In the genomic region with DNA sequence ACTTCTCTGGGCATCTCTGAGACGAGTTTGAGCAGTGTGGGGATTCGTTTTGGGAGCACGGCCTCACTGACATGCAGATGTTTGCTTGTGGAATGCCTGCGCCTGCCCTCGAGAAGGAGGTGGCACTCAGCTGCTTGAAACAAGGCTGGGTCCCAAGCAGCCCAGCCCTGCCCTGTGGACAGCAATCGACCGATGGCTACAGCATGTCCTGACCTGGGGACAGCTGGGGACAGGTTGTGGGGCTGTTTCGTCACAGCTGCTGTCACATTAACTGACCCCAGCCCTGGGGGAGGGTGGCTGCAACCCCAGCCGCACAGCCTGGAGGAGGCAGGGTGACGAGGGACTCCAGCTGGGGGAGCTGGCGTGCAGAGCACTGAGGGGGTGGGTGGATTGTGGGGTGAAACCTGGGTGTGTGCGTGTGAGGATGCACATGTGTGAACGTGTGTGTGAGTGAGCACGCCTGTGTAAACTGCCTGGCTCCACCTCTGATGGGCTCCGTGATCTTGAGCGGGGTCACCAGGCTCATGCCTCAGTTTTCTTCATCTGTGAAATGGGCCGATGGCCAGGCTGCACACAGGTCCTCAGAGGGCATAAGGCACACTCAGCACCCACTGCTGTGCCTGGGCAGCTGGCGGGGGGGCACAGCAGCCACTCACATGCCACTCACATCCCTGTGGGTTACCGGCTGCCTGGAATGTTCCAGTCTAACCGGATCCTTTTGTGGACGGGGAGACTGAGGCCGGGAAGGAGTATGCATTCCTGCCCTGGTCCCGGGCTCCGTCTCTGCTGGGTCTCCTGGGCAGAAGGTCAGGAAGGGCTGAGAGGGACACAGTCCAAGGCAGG, we compare ENCODE assay signal across 16 cellular contexts. TPM values are rescaled to one million over a fixed set of nuclear protein-coding genes. Genes with fewer than 3 reads are reported as not detected.
DNase-seq lines count a peak whose midpoint lies in the region; ATAC-seq and TF ChIP-seq lines count a peak whose summit lies in the region.
"Had no signal": no experiment of that assay in that cellular context is flagged by ENCODE, and none has a peak within 500 bp of the region (broad histone marks: within the 10 kb centered on the region; RNA-seq: fewer than 3 reads in every experiment).

No MANE protein-coding gene starts in this region.

- H3K27me3 Mint-ChIP-seq in stimulated activated naive B cell treated with anti-CD40 and anti-IgM and Interleukin-4, amounts not matched to agents 10 μg/mL and 1 μg/mL and 100 μg/mL, for 72 hours: peaks cover 0 to 3% of the 10 kb centered on the region in 2 donors
- H3K27me3 Mint-ChIP-seq in activated T-cell treated with anti-CD3 and anti-CD28 coated beads, Interleukin-2, amount 50 U/mL, for 24 hours: no peaks in the 10 kb centered on the region

- H3K9ac ChIP-seq in NT2/D1 (ENCODE audit: insufficient read length, low read depth): peak overlapping the region; percentile 39
- H3K9ac ChIP-seq in liver (ENCODE audit: low read depth in 1 of 2, low read length in 2 of 2): no peak overlapping the region
- H3K9ac ChIP-seq in subcutaneous abdominal adipose tissue (ENCODE audit: low read length in 5 of 5): no peak overlapping the region

- ATAC-seq in stimulated activated naive B cell treated with anti-CD40 and anti-IgM and Interleukin-4, amounts not matched to agents 10 μg/mL and 1 μg/mL and 100 μg/mL, for 72 hours (replicated peaks): no peak

- H3K36me3 Mint-ChIP-seq in stimulated activated naive B cell treated with anti-CD40 and anti-IgM and Interleukin-4, amounts not matched to agents 10 μg/mL and 1 μg/mL and 100 μg/mL, for 72 hours: no peaks in the 10 kb centered on the region
- H3K36me3 Mint-ChIP-seq in activated T-cell treated with anti-CD3 and anti-CD28 coated beads, Interleukin-2, amount 50 U/mL, for 24 hours (ENCODE audit: low read depth): no peaks in the 10 kb centered on the region

- H3K4me1 ChIP-seq in NT2/D1 (ENCODE audit: insufficient read depth, insufficient read length): peaks cover 43% of the 10 kb centered on the region
- H3K4me1 ChIP-seq in liver (ENCODE audit: control insufficient read depth in 4 of 4, insufficient read depth in 4 of 4, low read length in 3 of 4): peaks cover 26 to 74% (median 62%) of the 10 kb centered on the region in 4 donors
- H3K4me1 ChIP-seq in subcutaneous abdominal adipose tissue (ENCODE audit: control insufficient read depth in 5 of 5, insufficient read depth in 5 of 5, low read length in 5 of 5): peaks cover 6 to 48% (median 28%) of the 10 kb centered on the region in 5 donors
- H3K4me1 ChIP-seq: BE2C had no signal

- peak; percentile 33 to 68 for TF ChIP-seq RAD21 in liver (IDR thresholded peaks at IDR 0.05)

- no peak overlapping the region for H3K4me3 Mint-ChIP-seq in stimulated activated naive B cell treated with anti-CD40 and anti-IgM and Interleukin-4, amounts not matched to agents 10 μg/mL and 1 μg/mL and 100 μg/mL, for 72 hours
- no peak overlapping the region for H3K4me3 Mint-ChIP-seq in activated T-cell treated with anti-CD3 and anti-CD28 coated beads, Interleukin-2, amount 50 U/mL, for 24 hours
- H3K4me3 Mint-ChIP-seq: H9; T-helper 1 cell treated with Interleukin-12 subunit alpha and Interleukin-12 subunit beta and Interleukin-4 antibody, amounts not matched to agents 30 μg/mL and 1 μg/mL, for 36 hours had no signal

- no peaks in the 10 kb centered on the region for H3K4me1 Mint-ChIP-seq in stimulated activated naive B cell treated with anti-CD40 and anti-IgM and Interleukin-4, amounts not matched to agents 10 μg/mL and 1 μg/mL and 100 μg/mL, for 72 hours
- H3K4me1 Mint-ChIP-seq in activated T-cell treated with anti-CD3 and anti-CD28 coated beads, Interleukin-2, amount 50 U/mL, for 24 hours (ENCODE audit: low read depth): no peaks in the 10 kb centered on the region

- H3K27ac ChIP-seq in liver (ENCODE audit: low read depth in 1 of 2, low read length in 2 of 2): peak overlapping the region; percentile 64 to 77
- no peak overlapping the region for H3K27ac ChIP-seq in subcutaneous abdominal adipose tissue (ENCODE audit: low read depth, low read length)
- H3K27ac ChIP-seq: thyroid gland had no signal

- DNase-seq in NT2/D1 (ENCODE audit: low read depth, low spot score): no peak
- peak; percentile 50 for DNase-seq in epithelial cell of esophagus (ENCODE audit: low read depth)
- no peak for DNase-seq in stimulated activated naive B cell treated with anti-CD40 and anti-IgM and Interleukin-4, amounts not matched to agents 10 μg/mL and 1 μg/mL and 100 μg/mL, for 72 hours
- DNase-seq in activated T-cell treated with anti-CD3 and anti-CD28 coated beads, Interleukin-2, amount 50 U/mL, for 24 hours: no peak
- DNase-seq in HPDE6-E6E7 (ENCODE audit: extremely low spot score): no peak
- no peak for DNase-seq in stimulated activated CD4-positive, alpha-beta T cell treated with anti-CD3 and anti-CD28 coated beads, Interleukin-12 subunit alpha, Interleukin-12 subunit beta, amount 100 ng/mL, for 4 hours
- DNase-seq: activated CD4-positive, alpha-beta T cell treated with anti-CD3 and anti-CD28 coated beads for 1 hour; amniotic stem cell; BE2C; H9; mesendoderm; NCI-H187 treated with DMSO at 0.1 percent for 48 hours; thyroid gland had no signal

- H3K36me3 ChIP-seq in NT2/D1 (ENCODE audit: insufficient read depth, insufficient read length, low read length) (peaks cover 90% of the 10 kb centered on the region), liver (ENCODE audit: control insufficient read depth in 4 of 4, insufficient read depth in 3 of 4, low read depth in 1 of 4, low read length in 3 of 4) (no peaks in the 10 kb centered on the region), subcutaneous abdominal adipose tissue (ENCODE audit: control insufficient read depth in 5 of 5, insufficient read depth in 5 of 5, low read length in 5 of 5) (peaks cover 0 to 4% (median 0%) of the 10 kb centered on the region in 5 donors)
- H3K36me3 ChIP-seq: BE2C, thyroid gland had no signal

- no peak overlapping the region for H3K27ac Mint-ChIP-seq in stimulated activated naive B cell treated with anti-CD40 and anti-IgM and Interleukin-4, amounts not matched to agents 10 μg/mL and 1 μg/mL and 100 μg/mL, for 72 hours
- no peak overlapping the region for H3K27ac Mint-ChIP-seq in activated T-cell treated with anti-CD3 and anti-CD28 coated beads, Interleukin-2, amount 50 U/mL, for 24 hours
- H3K27ac Mint-ChIP-seq: T-helper 1 cell treated with Interleukin-12 subunit alpha and Interleukin-12 subunit beta and Interleukin-4 antibody, amounts not matched to agents 30 μg/mL and 1 μg/mL, for 36 hours had no signal

- no peak overlapping the region for H3K4me3 ChIP-seq in NT2/D1 (ENCODE audit: insufficient read length, low read depth)
- no peak overlapping the region for H3K4me3 ChIP-seq in epithelial cell of esophagus (ENCODE audit: low read length)
- peak overlapping the region; percentile 16 to 90 (median 84) for H3K4me3 ChIP-seq in liver (ENCODE audit: low read depth in 1 of 3, low read length in 3 of 3)
- peak overlapping the region; percentile 51 to 68 (median 61) for H3K4me3 ChIP-seq in subcutaneous abdominal adipose tissue (ENCODE audit: low read depth in 1 of 5, low read length in 5 of 5)
- H3K4me3 ChIP-seq: thyroid gland had no signal

- TF ChIP-seq CTCF in epithelial cell of esophagus (IDR thresholded peaks at IDR 0.05; ENCODE audit: insufficient read depth, low read depth, low read length, missing control alignments) (no peak), liver (IDR thresholded peaks at IDR 0.05; ENCODE audit: low read depth, low read length, missing input control) (no peak)

- H3K9me3 ChIP-seq in NT2/D1 (ENCODE audit: insufficient read depth, low read length) (peaks cover 10% of the 10 kb centered on the region; the same call in 1 of the 2 replicates), liver (ENCODE audit: control insufficient read depth in 4 of 4, low read length in 3 of 4) (no peaks in the 10 kb centered on the region), subcutaneous abdominal adipose tissue (ENCODE audit: control insufficient read depth in 5 of 5, low read length in 5 of 5) (no peaks in the 10 kb centered on the region)
- H3K9me3 ChIP-seq: BE2C, thyroid gland had no signal

- 31% methylated on average over 24 of the region's 24 CpGs for WGBS in liver

- no peaks in the 10 kb centered on the region for H3K9me3 Mint-ChIP-seq in stimulated activated naive B cell treated with anti-CD40 and anti-IgM and Interleukin-4, amounts not matched to agents 10 μg/mL and 1 μg/mL and 100 μg/mL, for 72 hours
- H3K9me3 Mint-ChIP-seq in activated T-cell treated with anti-CD3 and anti-CD28 coated beads, Interleukin-2, amount 50 U/mL, for 24 hours: peaks cover 9% of the 10 kb centered on the region
- H3K9me3 Mint-ChIP-seq: H9 had no signal

- H3K27me3 ChIP-seq in NT2/D1 (ENCODE audit: insufficient read depth, insufficient read length) (no peaks in the 10 kb centered on the region), liver (ENCODE audit: control insufficient read depth in 4 of 4, insufficient read depth in 4 of 4, low read length in 3 of 4) (no peaks in the 10 kb centered on the region), subcutaneous abdominal adipose tissue (ENCODE audit: control insufficient read depth in 5 of 5, insufficient read depth in 4 of 5, low read length in 5 of 5) (no peaks in the 10 kb centered on the region)
- H3K27me3 ChIP-seq: thyroid gland had no signal

TF ChIP-seq in liver, 16 proteins besides CTCF, POLR2A, EP300 and RAD21 (continues in another document):
- TF ChIP-seq, protein P1, sequence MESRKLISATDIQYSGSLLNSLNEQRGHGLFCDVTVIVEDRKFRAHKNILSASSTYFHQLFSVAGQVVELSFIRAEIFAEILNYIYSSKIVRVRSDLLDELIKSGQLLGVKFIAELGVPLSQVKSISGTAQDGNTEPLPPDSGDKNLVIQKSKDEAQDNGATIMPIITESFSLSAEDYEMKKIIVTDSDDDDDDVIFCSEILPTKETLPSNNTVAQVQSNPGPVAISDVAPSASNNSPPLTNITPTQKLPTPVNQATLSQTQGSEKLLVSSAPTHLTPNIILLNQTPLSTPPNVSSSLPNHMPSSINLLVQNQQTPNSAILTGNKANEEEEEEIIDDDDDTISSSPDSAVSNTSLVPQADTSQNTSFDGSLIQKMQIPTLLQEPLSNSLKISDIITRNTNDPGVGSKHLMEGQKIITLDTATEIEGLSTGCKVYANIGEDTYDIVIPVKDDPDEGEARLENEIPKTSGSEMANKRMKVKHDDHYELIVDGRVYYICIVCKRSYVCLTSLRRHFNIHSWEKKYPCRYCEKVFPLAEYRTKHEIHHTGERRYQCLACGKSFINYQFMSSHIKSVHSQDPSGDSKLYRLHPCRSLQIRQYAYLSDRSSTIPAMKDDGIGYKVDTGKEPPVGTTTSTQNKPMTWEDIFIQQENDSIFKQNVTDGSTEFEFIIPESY (IDR thresholded peaks at IDR 0.05): peak; percentile 77
- TF ChIP-seq, protein P2, sequence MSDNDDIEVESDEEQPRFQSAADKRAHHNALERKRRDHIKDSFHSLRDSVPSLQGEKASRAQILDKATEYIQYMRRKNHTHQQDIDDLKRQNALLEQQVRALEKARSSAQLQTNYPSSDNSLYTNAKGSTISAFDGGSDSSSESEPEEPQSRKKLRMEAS (IDR thresholded peaks at IDR 0.05): peak; percentile 96
- peak in 1 of 2 donors; percentile 40 for TF ChIP-seq GABPA (IDR thresholded peaks at IDR 0.05 in 1 of 2, conservative IDR thresholded peaks at IDR 0.05 in 1 of 2)
- TF ChIP-seq SP1 (IDR thresholded peaks at IDR 0.05): peak; percentile 95
- TF ChIP-seq HNF4G (IDR thresholded peaks at IDR 0.05): peak; percentile 69
- TF ChIP-seq YY1 (IDR thresholded peaks at IDR 0.05): peak; percentile 58

RNA-seq across cellular contexts. Expression of a gene that starts 49.3 kb away (rescaled TPM):
- 100 to 1,000 TPM; 209 to 308 TPM for total RNA-seq in liver
- 100 to 1,000 TPM in 1 of 2 donors, 10 to 100 TPM in 1; 44.9 to 255 TPM for polyA plus RNA-seq in liver

Comparison
In these comparisons a context has a peak if more than half of its experiments do, and no peak if none do; other contexts are left out.
1. H3K4me3 ChIP-seq: peak in liver (3 of 3) and subcutaneous abdominal adipose tissue (5 of 5); none in NT2/D1 (single experiment) and epithelial cell of esophagus (single experiment).